ENCODE assay signal across 30 cellular contexts in genomic region chr3:115699741-115700140, GRCh38.
DNase-seq lines count a peak whose midpoint lies in the region; ATAC-seq and TF ChIP-seq lines count a peak whose summit lies in the region.
"Had no signal": no experiment of that assay in that cellular context is flagged by ENCODE, and none has a peak within 500 bp of the region (broad histone marks: within the 10 kb centered on the region; RNA-seq: fewer than 3 reads in every experiment).

No MANE protein-coding gene starts in this region.

- no peaks in the 10 kb centered on the region for H3K79me2 ChIP-seq in H9 (ENCODE audit: insufficient read depth, low read length)
- no peaks in the 10 kb centered on the region for H3K79me2 ChIP-seq in neural progenitor cell (ENCODE audit: low read depth)

- H4K8ac ChIP-seq in H9 (replicated peaks; ENCODE audit: insufficient read length, low read depth, low read length) = no peak overlapping the region
- no peak overlapping the region for H4K8ac ChIP-seq in mesenchymal stem cell (ENCODE audit: low read length)

- TF ChIP-seq CTCF in AG10803 (conservative IDR thresholded peaks at IDR 0.05; ENCODE audit: low read length) (no peak), H9 (conservative IDR thresholded peaks at IDR 0.05) (no peak), neural progenitor cell (IDR thresholded peaks at IDR 0.05) (no peak)

- peak overlapping the region; percentile 51 for H2BK20ac ChIP-seq in H9 (ENCODE audit: low read depth, low read length, poor library complexity, severe bottlenecking)

- H2BK120ac ChIP-seq in H9 (ENCODE audit: low read depth, low read length, poor library complexity, severe bottlenecking) (no peak overlapping the region), mesenchymal stem cell (ENCODE audit: low read depth, low read length) (no peak overlapping the region)

- H3K36me3 ChIP-seq in mesenchymal stem cell (ENCODE audit: control insufficient read depth in 1 of 2, insufficient read depth in 2 of 2, low read depth in 1 of 2, low read length in 2 of 2) = no peaks in the 10 kb centered on the region
- no peaks in the 10 kb centered on the region for H3K36me3 ChIP-seq in neural progenitor cell
- H3K36me3 ChIP-seq: breast epithelium, lower lobe of right lung, neutrophil, SJCRH30 had no signal

- H3K27ac ChIP-seq in H9 (ENCODE audit: insufficient read length, low read depth, low read length) = no peak overlapping the region
- no peak overlapping the region for H3K27ac ChIP-seq in mesenchymal stem cell (ENCODE audit: low read length, poor library complexity, severe bottlenecking)
- H3K27ac ChIP-seq in neural progenitor cell = no peak overlapping the region
- H3K27ac ChIP-seq: breast epithelium, lower lobe of right lung, neutrophil, psoas muscle, SJCRH30, skin epidermis, testis, VCaP had no signal

- H3K4ac ChIP-seq in H9 (ENCODE audit: low read depth, low read length) = no peak overlapping the region
- H3K4ac ChIP-seq in mesenchymal stem cell (ENCODE audit: low read depth in 1 of 2, low read length in 2 of 2) = no peak overlapping the region

- H3K4me2 ChIP-seq in H9 (ENCODE audit: insufficient read depth, insufficient read length, low read length) (no peak overlapping the region), mesenchymal stem cell (ENCODE audit: low read length, poor library complexity, severe bottlenecking) (no peak overlapping the region), neural progenitor cell (no peak overlapping the region)

- H3K27me3 Mint-ChIP-seq in H9 (ENCODE audit: low read depth) (no peaks in the 10 kb centered on the region), neural progenitor cell (ENCODE audit: insufficient read depth, low read depth) (no peaks in the 10 kb centered on the region)
- peaks cover 6% of the 10 kb centered on the region for H3K27me3 Mint-ChIP-seq in activated T-helper 17 cell treated with anti-CD3 and anti-CD28 coated beads, Interleukin-2, amount 50 U/mL, for 72 hours

- H4K5ac ChIP-seq in H9 (ENCODE audit: insufficient read length, low read depth, low read length) = no peak overlapping the region

- H4K20me1 ChIP-seq in H9 (ENCODE audit: control insufficient read depth, insufficient read depth, insufficient read length) (no peaks in the 10 kb centered on the region), neural progenitor cell (ENCODE audit: low read depth) (no peaks in the 10 kb centered on the region)

- H3T11ph ChIP-seq in H9 (ENCODE audit: low read length) = no peak overlapping the region

- H3K4me3 Mint-ChIP-seq in H9 = no peak overlapping the region
- no peak overlapping the region for H3K4me3 Mint-ChIP-seq in neural progenitor cell
- H3K4me3 Mint-ChIP-seq in activated T-helper 17 cell treated with anti-CD3 and anti-CD28 coated beads, Interleukin-2, amount 50 U/mL, for 72 hours = no peak overlapping the region
- H3K4me3 Mint-ChIP-seq: activated CD4-positive, alpha-beta T cell treated with anti-CD3 and anti-CD28 coated beads, Interleukin-2, amount 10 ng/mL, durations not matched to agents 7 days and 5 days; activated CD8-positive, alpha-beta memory T cell treated with anti-CD3 and anti-CD28 coated beads, Interleukin-2, amount 10 ng/mL, durations not matched to agents 7 days and 5 days; activated naive CD8-positive, alpha-beta T cell treated with anti-CD3 and anti-CD28 coated beads, Interleukin-2, amount 10 ng/mL, durations not matched to agents 7 days and 5 days; activated T-helper 1 cell treated with anti-CD3 and anti-CD28 coated beads, Interleukin-12 subunit alpha, Interleukin-12 subunit beta, Interleukin-2, Interleukin-4 antibody, amounts not matched to agents 30 ng/mL and 10 ng/mL and 1 ng/mL, durations not matched to agents 14 hours and 24 hours and 36 hours; CD8-positive, alpha-beta T cell; HFFc6; stimulated activated effector memory CD8-positive, alpha-beta T cell treated with anti-CD3 and anti-CD28 coated beads, Interleukin-12 subunit alpha, Interleukin-12 subunit beta, amount 100 ng/mL, for 72 hours had no signal

- H3K27me3 ChIP-seq in H9 (ENCODE audit: insufficient read depth, low read length) (no peaks in the 10 kb centered on the region), mesenchymal stem cell (ENCODE audit: control insufficient read depth in 1 of 2, insufficient read depth in 1 of 2, low read length in 2 of 2) (no peaks in the 10 kb centered on the region), neural progenitor cell (no peaks in the 10 kb centered on the region)
- H3K27me3 ChIP-seq: breast epithelium, SJCRH30, testis had no signal

- no peaks in the 10 kb centered on the region for H3K9me3 Mint-ChIP-seq in H9
- H3K9me3 Mint-ChIP-seq in neural progenitor cell = no peaks in the 10 kb centered on the region
- no peaks in the 10 kb centered on the region for H3K9me3 Mint-ChIP-seq in activated T-helper 17 cell treated with anti-CD3 and anti-CD28 coated beads, Interleukin-2, amount 50 U/mL, for 72 hours
- H3K9me3 Mint-ChIP-seq: activated CD4-positive, alpha-beta T cell treated with anti-CD3 and anti-CD28 coated beads, Interleukin-2, amount 10 ng/mL, durations not matched to agents 7 days and 5 days; activated naive CD8-positive, alpha-beta T cell treated with anti-CD3 and anti-CD28 coated beads, Interleukin-2, amount 10 ng/mL, durations not matched to agents 7 days and 5 days; activated T-helper 1 cell treated with anti-CD3 and anti-CD28 coated beads, Interleukin-12 subunit alpha, Interleukin-12 subunit beta, Interleukin-2, Interleukin-4 antibody, amounts not matched to agents 30 ng/mL and 10 ng/mL and 1 ng/mL, durations not matched to agents 14 hours and 24 hours and 36 hours; CD8-positive, alpha-beta T cell; HFFc6; stimulated activated effector memory CD8-positive, alpha-beta T cell treated with anti-CD3 and anti-CD28 coated beads, Interleukin-12 subunit alpha, Interleukin-12 subunit beta, amount 100 ng/mL, for 72 hours had no signal

- H3F3A ChIP-seq in neural progenitor cell (ENCODE audit: low read depth) = no peaks in the 10 kb centered on the region

- H2BK15ac ChIP-seq in H9 (ENCODE audit: low read depth, low read length) = no peak overlapping the region
- no peak overlapping the region for H2BK15ac ChIP-seq in mesenchymal stem cell (ENCODE audit: low read depth, poor library complexity, severe bottlenecking)

- no peaks in the 10 kb centered on the region for H3K36me3 Mint-ChIP-seq in H9 (ENCODE audit: insufficient read depth in 1 of 3, low read depth in 3 of 3)
- H3K36me3 Mint-ChIP-seq in neural progenitor cell = peaks cover 2% of the 10 kb centered on the region
- no peaks in the 10 kb centered on the region for H3K36me3 Mint-ChIP-seq in activated T-helper 17 cell treated with anti-CD3 and anti-CD28 coated beads, Interleukin-2, amount 50 U/mL, for 72 hours (ENCODE audit: low read depth)
- H3K36me3 Mint-ChIP-seq: activated CD8-positive, alpha-beta memory T cell treated with anti-CD3 and anti-CD28 coated beads, Interleukin-2, amount 10 ng/mL, durations not matched to agents 7 days and 5 days; activated naive CD8-positive, alpha-beta T cell treated with anti-CD3 and anti-CD28 coated beads, Interleukin-2, amount 10 ng/mL, durations not matched to agents 7 days and 5 days; CD8-positive, alpha-beta T cell; stimulated activated effector memory CD8-positive, alpha-beta T cell treated with anti-CD3 and anti-CD28 coated beads, Interleukin-12 subunit alpha, Interleukin-12 subunit beta, amount 100 ng/mL, for 72 hours had no signal

- no peak overlapping the region for H3K14ac ChIP-seq in H9 (ENCODE audit: insufficient read depth, low read length)
- no peak overlapping the region for H3K14ac ChIP-seq in mesenchymal stem cell (ENCODE audit: low read length in 2 of 2)

- H2AFZ ChIP-seq in H9 (ENCODE audit: low read length) (no peak overlapping the region), mesenchymal stem cell (ENCODE audit: low read depth, low read length) (no peak overlapping the region), neural progenitor cell (replicated peaks) (no peak overlapping the region)

- H3K9ac ChIP-seq in H9 (ENCODE audit: extremely low read depth, insufficient read length, low read length) (no peak overlapping the region), mesenchymal stem cell (ENCODE audit: low read length) (peak overlapping the region; percentile 50), neural progenitor cell (no peak overlapping the region)

- H3K18ac ChIP-seq in H9 (ENCODE audit: insufficient read length, low read depth, low read length) (no peak overlapping the region), mesenchymal stem cell (ENCODE audit: low read depth in 1 of 2, low read length in 2 of 2) (no peak overlapping the region)

- no peak for ATAC-seq in HG03439 (IDR thresholded peaks at IDR 0.05; ENCODE audit: unreplicated experiment)
- ATAC-seq in activated T-helper 17 cell treated with anti-CD3 and anti-CD28 coated beads, Interleukin-2, amount 50 U/mL, for 72 hours (replicated peaks) = no peak
- ATAC-seq: activated CD8-positive, alpha-beta memory T cell treated with anti-CD3 and anti-CD28 coated beads, Interleukin-2, amount 10 ng/mL, durations not matched to agents 7 days and 5 days; GM12878; lower lobe of right lung; Panc1; psoas muscle had no signal

- H3K23me2 ChIP-seq in H9 (ENCODE audit: insufficient read length, low read depth, low read length, poor library complexity, severe bottlenecking) = no peaks in the 10 kb centered on the region

- H2AK5ac ChIP-seq in H9 (ENCODE audit: insufficient read length, low read length) (no peak overlapping the region), mesenchymal stem cell (ENCODE audit: low read length, severe bottlenecking) (no peak overlapping the region)

- peak; percentile 76 for DNase-seq in AG10803 (ENCODE audit: low read depth)
- DNase-seq in H9 = no peak
- DNase-seq in astrocyte of the hippocampus (ENCODE audit: low read depth, low spot score) = peak; percentile 46
- peak; percentile 39 for DNase-seq in mesenchymal stem cell
- no peak for DNase-seq in head of caudate nucleus
- DNase-seq in neural progenitor cell (ENCODE audit: low spot score) = no peak
- DNase-seq: activated CD4-positive, alpha-beta T cell treated with anti-CD3 and anti-CD28 coated beads, Interleukin-2, amount 10 ng/mL, durations not matched to agents 7 days and 5 days; activated CD8-positive, alpha-beta memory T cell treated with anti-CD3 and anti-CD28 coated beads, Interleukin-2, amount 10 ng/mL, durations not matched to agents 7 days and 5 days; activated naive CD8-positive, alpha-beta T cell treated with anti-CD3 and anti-CD28 coated beads, Interleukin-2, amount 10 ng/mL, durations not matched to agents 7 days and 5 days; CD8-positive, alpha-beta T cell; HFFc6; Kasumi-1; lower lobe of right lung; NCI-H1048; NCI-H2081 treated with DMSO at 0.1 percent for 48 hours; psoas muscle; stimulated activated CD4-positive, alpha-beta T cell treated with anti-CD3 and anti-CD28 coated beads, Interleukin-2, amount 100 ng/mL, for 24 hours; T-helper 2 cell; testis had no signal

- H3K4me1 ChIP-seq in H9 (ENCODE audit: insufficient read depth, low read length) (peaks cover 2% of the 10 kb centered on the region; the same call in 1 of the 2 replicates), mesenchymal stem cell (ENCODE audit: control insufficient read depth, insufficient read depth, low read depth, low read length) (peaks cover 1% of the 10 kb centered on the region), neural progenitor cell (no peaks in the 10 kb centered on the region)
- H3K4me1 ChIP-seq: breast epithelium, lower lobe of right lung, psoas muscle, SJCRH30, testis had no signal

- no peak overlapping the region for H3K27ac Mint-ChIP-seq in H9
- no peak overlapping the region for H3K27ac Mint-ChIP-seq in neural progenitor cell
- no peak overlapping the region for H3K27ac Mint-ChIP-seq in activated T-helper 17 cell treated with anti-CD3 and anti-CD28 coated beads, Interleukin-2, amount 50 U/mL, for 72 hours
- H3K27ac Mint-ChIP-seq: activated CD4-positive, alpha-beta T cell treated with anti-CD3 and anti-CD28 coated beads, Interleukin-2, amount 10 ng/mL, durations not matched to agents 7 days and 5 days; activated CD8-positive, alpha-beta memory T cell treated with anti-CD3 and anti-CD28 coated beads, Interleukin-2, amount 10 ng/mL, durations not matched to agents 7 days and 5 days; activated naive CD8-positive, alpha-beta T cell treated with anti-CD3 and anti-CD28 coated beads, Interleukin-2, amount 10 ng/mL, durations not matched to agents 7 days and 5 days; activated T-helper 1 cell treated with anti-CD3 and anti-CD28 coated beads, Interleukin-12 subunit alpha, Interleukin-12 subunit beta, Interleukin-2, Interleukin-4 antibody, amounts not matched to agents 30 ng/mL and 10 ng/mL and 1 ng/mL, durations not matched to agents 14 hours and 24 hours and 36 hours; CD8-positive, alpha-beta T cell; HFFc6; stimulated activated effector memory CD8-positive, alpha-beta T cell treated with anti-CD3 and anti-CD28 coated beads, Interleukin-12 subunit alpha, Interleukin-12 subunit beta, amount 100 ng/mL, for 72 hours had no signal

- no peak overlapping the region for H3K23ac ChIP-seq in H9 (ENCODE audit: insufficient read length, low read depth, low read length)
- H3K23ac ChIP-seq in mesenchymal stem cell (ENCODE audit: low read length in 2 of 2) = no peak overlapping the region

- H4K91ac ChIP-seq in H9 (ENCODE audit: insufficient read length, low read depth, low read length) (no peak overlapping the region), mesenchymal stem cell (ENCODE audit: low read length) (no peak overlapping the region)

- intact Hi-C loops in head of caudate nucleus (cut with DNase I) = no loop called here

- peaks cover 11 to 12% of the 10 kb centered on the region in 2 experiments for H3K4me1 Mint-ChIP-seq in H9
- H3K4me1 Mint-ChIP-seq in neural progenitor cell = peaks cover 11% of the 10 kb centered on the region
- H3K4me1 Mint-ChIP-seq in activated T-helper 17 cell treated with anti-CD3 and anti-CD28 coated beads, Interleukin-2, amount 50 U/mL, for 72 hours = peaks cover 3% of the 10 kb centered on the region
- H3K4me1 Mint-ChIP-seq: activated CD4-positive, alpha-beta T cell treated with anti-CD3 and anti-CD28 coated beads, Interleukin-2, amount 10 ng/mL, durations not matched to agents 7 days and 5 days; activated CD8-positive, alpha-beta memory T cell treated with anti-CD3 and anti-CD28 coated beads, Interleukin-2, amount 10 ng/mL, durations not matched to agents 7 days and 5 days; activated naive CD8-positive, alpha-beta T cell treated with anti-CD3 and anti-CD28 coated beads, Interleukin-2, amount 10 ng/mL, durations not matched to agents 7 days and 5 days had no signal

- H2BK5ac ChIP-seq in H9 (ENCODE audit: insufficient read length, low read length) (no peak overlapping the region), mesenchymal stem cell (ENCODE audit: low read depth, low read length, poor library complexity, severe bottlenecking) (no peak overlapping the region)

- H3K9me3 ChIP-seq in H9 (ENCODE audit: control insufficient read depth, low read depth, low read length) = no peaks in the 10 kb centered on the region
- H3K9me3 ChIP-seq in mesenchymal stem cell (ENCODE audit: control insufficient read depth, low read length) = peaks cover 5% of the 10 kb centered on the region
- no peaks in the 10 kb centered on the region for H3K9me3 ChIP-seq in neural progenitor cell (ENCODE audit: low read depth)
- H3K9me3 ChIP-seq: breast epithelium, lower lobe of right lung, neutrophil, psoas muscle, SJCRH30, testis had no signal

- H2BK12ac ChIP-seq in H9 (ENCODE audit: insufficient read length, low read depth, low read length) (no peak overlapping the region), mesenchymal stem cell (ENCODE audit: low read length in 2 of 2) (no peak overlapping the region)

- no peaks in the 10 kb centered on the region for H3K79me1 ChIP-seq in H9 (ENCODE audit: insufficient read depth, low read depth, low read length, poor library complexity, severe bottlenecking)
- H3K79me1 ChIP-seq in mesenchymal stem cell (replicated peaks; ENCODE audit: low read length, poor library complexity, severe bottlenecking) = no peaks in the 10 kb centered on the region

- no peak overlapping the region for H3K56ac ChIP-seq in H9 (ENCODE audit: insufficient read length, low read depth, low read length)

- H3K4me3 ChIP-seq in AG10803 (ENCODE audit: low read length) (no peak overlapping the region), mesenchymal stem cell (ENCODE audit: insufficient read depth in 1 of 2, low read depth in 1 of 2, low read length in 2 of 2) (no peak overlapping the region), neural progenitor cell (no peak overlapping the region)
- H3K4me3 ChIP-seq: breast epithelium, GM12878, lower lobe of right lung, psoas muscle, SJCRH30, skin epidermis, testis had no signal

Comparison
In these comparisons a context has a peak if more than half of its experiments do, and no peak if none do; other contexts are left out.
1. DNase-seq: peak in AG10803 (single experiment), astrocyte of the hippocampus (single experiment) and mesenchymal stem cell (single experiment); none in H9 (single experiment), head of caudate nucleus (0 of 42) and neural progenitor cell (single experiment).